ENCODE assay signal across 1 cellular context in the genomic region with DNA sequence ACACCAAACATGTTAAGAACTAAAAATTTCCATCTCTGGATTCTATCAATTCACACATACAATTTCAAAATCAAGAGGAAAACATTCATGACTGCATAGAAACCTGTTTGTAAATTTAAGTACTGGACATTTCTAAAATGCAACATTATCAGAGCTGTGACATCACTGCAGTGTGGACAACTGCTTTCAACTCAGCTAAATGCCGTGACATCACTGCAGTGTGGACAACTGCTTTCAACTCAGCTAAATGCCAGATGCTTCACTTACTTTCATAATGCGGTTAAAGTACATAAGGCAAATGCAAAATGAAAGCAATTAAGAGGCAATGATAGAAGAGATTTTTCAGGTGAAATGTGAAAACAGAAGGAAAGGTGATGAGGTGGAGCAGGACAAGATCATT.
TF ChIP-seq lines count a peak whose summit lies in the region.

No MANE protein-coding gene starts in this region.

TF ChIP-seq in WTC11, 78 proteins besides CTCF, POLR2A, EP300 and RAD21 (continued from another document):
- TF ChIP-seq, protein P1, sequence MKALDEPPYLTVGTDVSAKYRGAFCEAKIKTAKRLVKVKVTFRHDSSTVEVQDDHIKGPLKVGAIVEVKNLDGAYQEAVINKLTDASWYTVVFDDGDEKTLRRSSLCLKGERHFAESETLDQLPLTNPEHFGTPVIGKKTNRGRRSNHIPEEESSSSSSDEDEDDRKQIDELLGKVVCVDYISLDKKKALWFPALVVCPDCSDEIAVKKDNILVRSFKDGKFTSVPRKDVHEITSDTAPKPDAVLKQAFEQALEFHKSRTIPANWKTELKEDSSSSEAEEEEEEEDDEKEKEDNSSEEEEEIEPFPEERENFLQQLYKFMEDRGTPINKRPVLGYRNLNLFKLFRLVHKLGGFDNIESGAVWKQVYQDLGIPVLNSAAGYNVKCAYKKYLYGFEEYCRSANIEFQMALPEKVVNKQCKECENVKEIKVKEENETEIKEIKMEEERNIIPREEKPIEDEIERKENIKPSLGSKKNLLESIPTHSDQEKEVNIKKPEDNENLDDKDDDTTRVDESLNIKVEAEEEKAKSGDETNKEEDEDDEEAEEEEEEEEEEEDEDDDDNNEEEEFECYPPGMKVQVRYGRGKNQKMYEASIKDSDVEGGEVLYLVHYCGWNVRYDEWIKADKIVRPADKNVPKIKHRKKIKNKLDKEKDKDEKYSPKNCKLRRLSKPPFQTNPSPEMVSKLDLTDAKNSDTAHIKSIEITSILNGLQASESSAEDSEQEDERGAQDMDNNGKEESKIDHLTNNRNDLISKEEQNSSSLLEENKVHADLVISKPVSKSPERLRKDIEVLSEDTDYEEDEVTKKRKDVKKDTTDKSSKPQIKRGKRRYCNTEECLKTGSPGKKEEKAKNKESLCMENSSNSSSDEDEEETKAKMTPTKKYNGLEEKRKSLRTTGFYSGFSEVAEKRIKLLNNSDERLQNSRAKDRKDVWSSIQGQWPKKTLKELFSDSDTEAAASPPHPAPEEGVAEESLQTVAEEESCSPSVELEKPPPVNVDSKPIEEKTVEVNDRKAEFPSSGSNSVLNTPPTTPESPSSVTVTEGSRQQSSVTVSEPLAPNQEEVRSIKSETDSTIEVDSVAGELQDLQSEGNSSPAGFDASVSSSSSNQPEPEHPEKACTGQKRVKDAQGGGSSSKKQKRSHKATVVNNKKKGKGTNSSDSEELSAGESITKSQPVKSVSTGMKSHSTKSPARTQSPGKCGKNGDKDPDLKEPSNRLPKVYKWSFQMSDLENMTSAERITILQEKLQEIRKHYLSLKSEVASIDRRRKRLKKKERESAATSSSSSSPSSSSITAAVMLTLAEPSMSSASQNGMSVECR (CRISPR knock-in tag; IDR thresholded peaks at IDR 0.05; ENCODE audit: borderline replicate concordance), result no peak
- TF ChIP-seq, protein P2, sequence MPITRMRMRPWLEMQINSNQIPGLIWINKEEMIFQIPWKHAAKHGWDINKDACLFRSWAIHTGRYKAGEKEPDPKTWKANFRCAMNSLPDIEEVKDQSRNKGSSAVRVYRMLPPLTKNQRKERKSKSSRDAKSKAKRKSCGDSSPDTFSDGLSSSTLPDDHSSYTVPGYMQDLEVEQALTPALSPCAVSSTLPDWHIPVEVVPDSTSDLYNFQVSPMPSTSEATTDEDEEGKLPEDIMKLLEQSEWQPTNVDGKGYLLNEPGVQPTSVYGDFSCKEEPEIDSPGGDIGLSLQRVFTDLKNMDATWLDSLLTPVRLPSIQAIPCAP (CRISPR knock-in tag; IDR thresholded peaks at IDR 0.05), result no peak
- TF ChIP-seq NFATC4 (CRISPR knock-in tag; IDR thresholded peaks at IDR 0.05) (no peak), FOXK1 (CRISPR knock-in tag; IDR thresholded peaks at IDR 0.05) (no peak), ZNF423 (CRISPR knock-in tag; IDR thresholded peaks at IDR 0.05) (no peak)
